ENCODE assay signal across 22 cellular contexts in the genomic region with DNA sequence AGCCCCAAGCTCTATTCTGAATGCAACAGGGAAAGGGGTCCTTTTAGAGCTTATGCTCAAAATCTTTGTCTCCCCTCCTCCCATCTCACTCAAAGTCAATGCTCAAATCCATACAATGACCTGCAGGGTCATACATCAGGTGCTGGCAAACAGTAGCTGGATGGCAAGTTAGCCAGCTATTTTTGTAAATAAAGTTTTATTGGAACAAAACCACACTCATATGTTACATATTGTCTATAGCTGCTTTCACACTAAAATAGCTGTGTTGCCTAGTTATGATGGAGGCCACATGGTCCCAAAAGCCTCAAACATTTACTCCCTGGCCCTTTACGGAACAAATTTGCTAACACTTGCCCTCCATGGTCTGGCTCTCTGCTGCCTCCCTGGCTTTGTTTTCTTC.
"Had no signal": no experiment of that assay in that cellular context is flagged by ENCODE, and none has a peak within 500 bp of the region (broad histone marks: within the 10 kb centered on the region; RNA-seq: fewer than 3 reads in every experiment).

No MANE protein-coding gene starts in this region.

- H3K27ac Mint-ChIP-seq: nephron progenitor cell; stimulated activated effector memory CD8-positive, alpha-beta T cell treated with anti-CD3 and anti-CD28 coated beads, Interleukin-12 subunit alpha, Interleukin-12 subunit beta, amount 100 ng/mL, for 72 hours had no signal

- FAIRE-seq: endometrium, small intestine had no signal

- H3K4me1 ChIP-seq: uterus had no signal

- H3K27ac ChIP-seq: dorsolateral prefrontal cortex, gastrocnemius medialis, neutrophil, right atrium auricular region, suprapubic skin, tibial artery, upper lobe of left lung, uterus had no signal

- H3K27me3 Mint-ChIP-seq: naive thymus-derived CD4-positive, alpha-beta T cell had no signal

- DNase-seq: cortex of kidney; dorsolateral prefrontal cortex; effector CD8-positive, alpha-beta T cell; gastrocnemius medialis; islet precursor cell; mammary epithelial cell; naive thymus-derived CD4-positive, alpha-beta T cell; nephron progenitor cell; small intestine; stimulated activated CD4-positive, alpha-beta T cell treated with anti-CD3 and anti-CD28 coated beads, Interleukin-4, amount 100 ng/mL, for 1 hour; stimulated activated CD8-positive, alpha-beta memory T cell treated with anti-CD3 and anti-CD28 coated beads, Interleukin-4, amount 100 ng/mL, for 48 hours; stimulated activated naive CD8-positive, alpha-beta T cell treated with anti-CD3 and anti-CD28 coated beads, Interleukin-15, Interleukin-2, amounts not matched to agents 100 U/mL and 50 U/mL, for 24 hours; tibial artery; upper lobe of left lung; uterus had no signal

- ATAC-seq: esophagus mucosa; gastrocnemius medialis; left lobe of liver; naive thymus-derived CD4-positive, alpha-beta T cell; stimulated activated effector memory CD8-positive, alpha-beta T cell treated with anti-CD3 and anti-CD28 coated beads, Interleukin-12 subunit alpha, Interleukin-12 subunit beta, amount 100 ng/mL, for 72 hours; stimulated activated naive CD8-positive, alpha-beta T cell treated with anti-CD3 and anti-CD28 coated beads, Interleukin-15, Interleukin-2, amounts not matched to agents 100 U/mL and 50 U/mL, for 24 hours had no signal

- H3K27me3 ChIP-seq: dorsolateral prefrontal cortex, gastrocnemius medialis, neutrophil, right atrium auricular region, suprapubic skin, tibial artery, upper lobe of left lung, uterus had no signal

- H3K9me3 Mint-ChIP-seq: stimulated activated effector memory CD8-positive, alpha-beta T cell treated with anti-CD3 and anti-CD28 coated beads, Interleukin-12 subunit alpha, Interleukin-12 subunit beta, amount 100 ng/mL, for 72 hours had no signal

- H3K4me3 ChIP-seq: gastrocnemius medialis, right atrium auricular region, suprapubic skin, tibial artery, upper lobe of left lung, uterus had no signal

- H3K9me3 ChIP-seq: gastrocnemius medialis, neutrophil, right atrium auricular region, suprapubic skin, tibial artery, upper lobe of left lung, uterus had no signal

- H3K36me3 ChIP-seq: gastrocnemius medialis, neutrophil, right atrium auricular region, suprapubic skin, tibial artery, upper lobe of left lung, uterus had no signal
